In the genomic region with DNA sequence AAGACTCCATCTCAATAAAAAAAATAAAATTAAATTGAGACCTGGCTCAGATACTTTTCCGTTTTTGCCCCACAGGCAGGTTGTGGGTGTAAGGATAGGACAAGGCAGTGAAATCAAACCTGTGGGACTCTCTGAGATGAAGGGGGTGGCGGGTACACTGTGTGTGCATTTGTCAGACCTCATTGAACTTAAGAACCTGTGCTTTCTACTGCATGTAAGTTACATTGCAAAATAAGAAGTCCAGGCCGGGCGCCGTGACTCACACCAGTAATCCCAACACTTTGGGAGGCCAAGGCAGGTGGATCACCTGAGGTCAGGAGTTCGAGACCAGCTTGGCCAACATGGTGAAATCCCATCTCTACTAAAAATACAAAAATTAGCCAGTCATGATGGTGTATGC, we compare ENCODE assay signal across 3 cellular contexts. TPM values are rescaled to one million over a fixed set of nuclear protein-coding genes. Genes with fewer than 3 reads are reported as not detected.
"Had no signal": no experiment of that assay in that cellular context is flagged by ENCODE, and none has a peak within 500 bp of the region (broad histone marks: within the 10 kb centered on the region; RNA-seq: fewer than 3 reads in every experiment).

No MANE protein-coding gene starts in this region.

RNA-seq across cellular contexts. Expression of a gene that starts 1.6 kb away (rescaled TPM):
- total RNA-seq: dermis blood vessel endothelial cell, progenitor cell of endocrine pancreas had no signal
- polyA plus RNA-seq: keratinocyte had no signal
